8 cellular contexts compared by ENCODE assay signal in genomic region chr21:44011774-44012473, GRCh38.
DNase-seq lines count a peak whose midpoint lies in the region; ATAC-seq and TF ChIP-seq lines count a peak whose summit lies in the region.

TSS of gene TRAPPC10 (plus strand) at chr21:44012309. CDS start at chr21:44012494, 185 bp downstream.

- H3K4me3 Mint-ChIP-seq in nephron = peak within 1 kb of the TSS; percentile 92 to 95 (median 93)

- H3K9me3 Mint-ChIP-seq in nephron = no peaks in the 10 kb centered on the region

- H3K4me3 ChIP-seq in RWPE2 (ENCODE audit: severe bottlenecking) = peak within 1 kb of the TSS; percentile 90
- H3K4me3 ChIP-seq in fibroblast of pulmonary artery (replicated peaks; ENCODE audit: low read depth, low read length) = peak within 1 kb of the TSS; percentile 71

- peak within 1 kb of the TSS; percentile 77 for H3K27ac ChIP-seq in RWPE2 (ENCODE audit: poor library complexity, severe bottlenecking)

- H3K9me3 ChIP-seq in RWPE2 (ENCODE audit: severe bottlenecking) = no peaks in the 10 kb centered on the region

- H3K36me3 ChIP-seq in RWPE2 (ENCODE audit: low read depth) = peaks cover 5% of the 10 kb centered on the region; the same call in 1 of the 2 replicates

- H3K4me1 ChIP-seq in RWPE2 (ENCODE audit: insufficient read depth, poor library complexity, severe bottlenecking) = peaks cover 10% of the 10 kb centered on the region

- H3K4me1 Mint-ChIP-seq in nephron = peaks cover 40% of the 10 kb centered on the region

- ATAC-seq in GM21529 (IDR thresholded peaks at IDR 0.05; ENCODE audit: unreplicated experiment) (peak; percentile 53), RWPE2 (ENCODE audit: low read depth) (peak; percentile 85)

- H3K36me3 Mint-ChIP-seq in nephron (ENCODE audit: low read depth) = no peaks in the 10 kb centered on the region

- in situ Hi-C loops in KBM-7 (cut with MboI; ENCODE audit: low pct_unique_long_range_greater_than_20kb, low sequenced_read_pairs) = no loop called here

- no peaks in the 10 kb centered on the region for H3K27me3 Mint-ChIP-seq in nephron (ENCODE audit: low read depth)

- TF ChIP-seq CTCF in RWPE2 (IDR thresholded peaks at IDR 0.05; ENCODE audit: poor library complexity, severe bottlenecking) (no peak), fibroblast of pulmonary artery (IDR thresholded peaks at IDR 0.05; ENCODE audit: low read length, missing control alignments) (no peak), nephron (IDR thresholded peaks at IDR 0.05; ENCODE audit: unreplicated experiment in 3 of 3) (no peak)

- no peaks in the 10 kb centered on the region for H3K27me3 ChIP-seq in RWPE2 (ENCODE audit: insufficient read depth, poor library complexity, severe bottlenecking)

- DNase-seq in DMS53 (lab: John Stamatoyannopoulos, UW) (peak; percentile 92), KBM-7 (peak; percentile 66), RWPE2 (ENCODE audit: low spot score) (no peak), fibroblast of pulmonary artery (ENCODE audit: low read depth) (peak; percentile 82)
- DNase-seq in activated effector memory CD4-positive, alpha-beta T cell treated with Interleukin-2 at 50 U/mL for 16 hours = peak; percentile 68
- peak; percentile 80 for DNase-seq in stimulated activated naive CD4-positive, alpha-beta T cell treated with Interleukin-2 at 50 U/mL for 16 hours (lab: John Stamatoyannopoulos, UW)

- H3K27ac Mint-ChIP-seq in nephron = peak within 1 kb of the TSS; percentile 96 to 98 (median 97)
